In genomic region chr12:42846782-42847181, GRCh38 we compare ENCODE assay signal across 28 cellular contexts.
DNase-seq lines count a peak whose midpoint lies in the region; ATAC-seq and TF ChIP-seq lines count a peak whose summit lies in the region.
"Had no signal": no experiment of that assay in that cellular context is flagged by ENCODE, and none has a peak within 500 bp of the region (broad histone marks: within the 10 kb centered on the region; RNA-seq: fewer than 3 reads in every experiment).

No MANE protein-coding gene starts in this region.

- TF ChIP-seq CTCF in WTC11 (IDR thresholded peaks at IDR 0.05) = no peak
- no peak for TF ChIP-seq CTCF in fibroblast of pulmonary artery (IDR thresholded peaks at IDR 0.05; ENCODE audit: low read length, missing control alignments)
- no peak for TF ChIP-seq CTCF in omental fat pad (IDR thresholded peaks at IDR 0.05)

- no peak overlapping the region for H3K27ac Mint-ChIP-seq in WTC11
- H3K27ac Mint-ChIP-seq in activated CD4-positive, alpha-beta T cell treated with anti-CD3 and anti-CD28 coated beads for 36 hours = no peak overlapping the region
- H3K27ac Mint-ChIP-seq in activated T-helper 2 cell treated with anti-CD3 and anti-CD28 coated beads, Interferon-gamma antibody, Interleukin-2, Interleukin-4, amounts not matched to agents 10 μg/mL and 5 μg/mL and 100 μg/mL, durations not matched to agents 14 hours and 24 hours and 36 hours = no peak overlapping the region
- H3K27ac Mint-ChIP-seq: activated naive CD4-positive, alpha-beta T cell treated with anti-CD3 and anti-CD28 coated beads, Interleukin-2, amount 10 ng/mL, durations not matched to agents 7 days and 5 days; immature natural killer cell; natural killer cell treated with Interleukin-12 subunit alpha and Interleukin-12 subunit beta and Interleukin-15 and Interleukin-18, amount 100 ng/mL, for 72 hours; T-cell had no signal

- H3K36me3 Mint-ChIP-seq in WTC11 = no peaks in the 10 kb centered on the region
- no peaks in the 10 kb centered on the region for H3K36me3 Mint-ChIP-seq in activated CD4-positive, alpha-beta T cell treated with anti-CD3 and anti-CD28 coated beads for 36 hours (ENCODE audit: low read depth)
- no peaks in the 10 kb centered on the region for H3K36me3 Mint-ChIP-seq in activated T-helper 2 cell treated with anti-CD3 and anti-CD28 coated beads, Interferon-gamma antibody, Interleukin-2, Interleukin-4, amounts not matched to agents 10 μg/mL and 5 μg/mL and 100 μg/mL, durations not matched to agents 14 hours and 24 hours and 36 hours (ENCODE audit: low read depth)
- H3K36me3 Mint-ChIP-seq: activated naive CD4-positive, alpha-beta T cell treated with anti-CD3 and anti-CD28 coated beads, Interleukin-2, amount 10 ng/mL, durations not matched to agents 7 days and 5 days; immature natural killer cell; natural killer cell treated with Interleukin-12 subunit alpha and Interleukin-12 subunit beta and Interleukin-15 and Interleukin-18, amount 100 ng/mL, for 72 hours; T-cell had no signal

- ATAC-seq in WTC11 (peak; percentile 38; the same call in 1 of the 2 replicates), omental fat pad (ENCODE audit: low FRiP score) (peak; percentile 28)
- ATAC-seq in activated CD4-positive, alpha-beta T cell treated with anti-CD3 and anti-CD28 coated beads for 36 hours = no peak
- ATAC-seq: activated T-cell treated with anti-CD3 and anti-CD28 coated beads, Interleukin-2, amount 50 U/mL, for 4 hours; foreskin keratinocyte; K562; natural killer cell treated with Interleukin-12 subunit alpha and Interleukin-12 subunit beta and Interleukin-15 and Interleukin-18, amount 100 ng/mL, for 72 hours; pancreas; stimulated activated naive CD8-positive, alpha-beta T cell treated with anti-CD3 and anti-CD28 coated beads, Interleukin-15, Interleukin-2, amounts not matched to agents 100 U/mL and 50 U/mL, for 24 hours; T-cell had no signal

- POLR2A ChIA-PET in WTC11 (lab: Charles Lee) = no interaction called here
- POLR2A ChIA-PET in activated CD4-positive, alpha-beta T cell treated with anti-CD3 and anti-CD28 coated beads for 36 hours (lab: Charles Lee) = no interaction called here

- no peak overlapping the region for H3K4me3 Mint-ChIP-seq in WTC11
- H3K4me3 Mint-ChIP-seq in activated CD4-positive, alpha-beta T cell treated with anti-CD3 and anti-CD28 coated beads for 36 hours = no peak overlapping the region
- no peak overlapping the region for H3K4me3 Mint-ChIP-seq in activated T-helper 2 cell treated with anti-CD3 and anti-CD28 coated beads, Interferon-gamma antibody, Interleukin-2, Interleukin-4, amounts not matched to agents 10 μg/mL and 5 μg/mL and 100 μg/mL, durations not matched to agents 14 hours and 24 hours and 36 hours (ENCODE audit: low read depth)
- H3K4me3 Mint-ChIP-seq: activated naive CD4-positive, alpha-beta T cell treated with anti-CD3 and anti-CD28 coated beads, Interleukin-2, amount 10 ng/mL, durations not matched to agents 7 days and 5 days; activated T-cell treated with anti-CD3 and anti-CD28 coated beads, Interleukin-2, amount 50 U/mL, for 4 hours; immature natural killer cell; natural killer cell treated with Interleukin-12 subunit alpha and Interleukin-12 subunit beta and Interleukin-15 and Interleukin-18, amount 100 ng/mL, for 72 hours; T-cell had no signal

- H3K4me3 ChIP-seq in fibroblast of pulmonary artery (replicated peaks; ENCODE audit: low read depth, low read length) = no peak overlapping the region
- H3K4me3 ChIP-seq: K562, left ventricle myocardium inferior, pancreas, SJCRH30, thoracic aorta had no signal

- DNase-seq in ELF-1 (ENCODE audit: low read depth, low spot score) (peak; percentile 15), WTC11 (ENCODE audit: low spot score) (no peak), fibroblast of pulmonary artery (ENCODE audit: low read depth) (peak; percentile 18), omental fat pad (ENCODE audit: low spot score) (no peak), SK-N-DZ (ENCODE audit: low spot score) (no peak), GM03348 (ENCODE audit: low spot score) (no peak)
- no peak for DNase-seq in activated CD4-positive, alpha-beta T cell treated with anti-CD3 and anti-CD28 coated beads for 36 hours
- no peak for DNase-seq in activated T-helper 2 cell treated with anti-CD3 and anti-CD28 coated beads, Interferon-gamma antibody, Interleukin-2, Interleukin-4, amounts not matched to agents 10 μg/mL and 5 μg/mL and 100 μg/mL, durations not matched to agents 14 hours and 24 hours and 36 hours (ENCODE audit: low spot score)
- DNase-seq: ACHN; activated CD4-positive, alpha-beta T cell treated with anti-CD3 and anti-CD28 coated beads for 1 hour; activated CD8-positive, alpha-beta memory T cell treated with anti-CD3 and anti-CD28 coated beads for 24 hours; activated naive CD4-positive, alpha-beta T cell treated with anti-CD3 and anti-CD28 coated beads, Interleukin-2, amount 10 ng/mL, durations not matched to agents 7 days and 5 days; activated T-cell treated with anti-CD3 and anti-CD28 coated beads, Interleukin-2, amount 50 U/mL, for 4 hours; caudate nucleus; dermis blood vessel endothelial cell; immature natural killer cell; left ventricle myocardium inferior; NCI-H187 treated with DMSO at 0.1 percent for 48 hours; NCI-H69; pancreas; SJCRH30; stimulated activated CD4-positive, alpha-beta T cell treated with anti-CD3 and anti-CD28 coated beads, Interleukin-4, amount 100 ng/mL, for 4 hours; stimulated activated naive CD8-positive, alpha-beta T cell treated with anti-CD3 and anti-CD28 coated beads, Interleukin-15, Interleukin-2, amounts not matched to agents 100 U/mL and 50 U/mL, for 24 hours; T-cell had no signal

- H3K27me3 Mint-ChIP-seq in WTC11 (ENCODE audit: low read depth) = no peaks in the 10 kb centered on the region
- H3K27me3 Mint-ChIP-seq in activated CD4-positive, alpha-beta T cell treated with anti-CD3 and anti-CD28 coated beads for 36 hours = no peaks in the 10 kb centered on the region
- no peaks in the 10 kb centered on the region for H3K27me3 Mint-ChIP-seq in activated T-helper 2 cell treated with anti-CD3 and anti-CD28 coated beads, Interferon-gamma antibody, Interleukin-2, Interleukin-4, amounts not matched to agents 10 μg/mL and 5 μg/mL and 100 μg/mL, durations not matched to agents 14 hours and 24 hours and 36 hours (ENCODE audit: low read depth)
- H3K27me3 Mint-ChIP-seq: activated naive CD4-positive, alpha-beta T cell treated with anti-CD3 and anti-CD28 coated beads, Interleukin-2, amount 10 ng/mL, durations not matched to agents 7 days and 5 days; natural killer cell treated with Interleukin-12 subunit alpha and Interleukin-12 subunit beta and Interleukin-15 and Interleukin-18, amount 100 ng/mL, for 72 hours; T-cell had no signal

- H3K4me1 Mint-ChIP-seq in WTC11 = no peaks in the 10 kb centered on the region
- no peaks in the 10 kb centered on the region for H3K4me1 Mint-ChIP-seq in activated CD4-positive, alpha-beta T cell treated with anti-CD3 and anti-CD28 coated beads for 36 hours
- H3K4me1 Mint-ChIP-seq in activated T-helper 2 cell treated with anti-CD3 and anti-CD28 coated beads, Interferon-gamma antibody, Interleukin-2, Interleukin-4, amounts not matched to agents 10 μg/mL and 5 μg/mL and 100 μg/mL, durations not matched to agents 14 hours and 24 hours and 36 hours (ENCODE audit: low read depth) = no peaks in the 10 kb centered on the region
- H3K4me1 Mint-ChIP-seq: activated naive CD4-positive, alpha-beta T cell treated with anti-CD3 and anti-CD28 coated beads, Interleukin-2, amount 10 ng/mL, durations not matched to agents 7 days and 5 days; immature natural killer cell; T-cell had no signal

- intact Hi-C loops in activated CD4-positive, alpha-beta T cell treated with anti-CD3 and anti-CD28 coated beads for 36 hours (cut with DNase I, micrococcal nuclease) = no loop called here
- intact Hi-C loops in activated T-helper 2 cell treated with anti-CD3 and anti-CD28 coated beads, Interferon-gamma antibody, Interleukin-2, Interleukin-4, amounts not matched to agents 10 μg/mL and 5 μg/mL and 100 μg/mL, durations not matched to agents 14 hours and 24 hours and 36 hours (cut with micrococcal nuclease) = no loop called here

- no peaks in the 10 kb centered on the region for H3K9me3 Mint-ChIP-seq in WTC11
- H3K9me3 Mint-ChIP-seq in activated CD4-positive, alpha-beta T cell treated with anti-CD3 and anti-CD28 coated beads for 36 hours (ENCODE audit: low read depth) = no peaks in the 10 kb centered on the region
- H3K9me3 Mint-ChIP-seq in activated T-helper 2 cell treated with anti-CD3 and anti-CD28 coated beads, Interferon-gamma antibody, Interleukin-2, Interleukin-4, amounts not matched to agents 10 μg/mL and 5 μg/mL and 100 μg/mL, durations not matched to agents 14 hours and 24 hours and 36 hours = no peaks in the 10 kb centered on the region
- H3K9me3 Mint-ChIP-seq: activated naive CD4-positive, alpha-beta T cell treated with anti-CD3 and anti-CD28 coated beads, Interleukin-2, amount 10 ng/mL, durations not matched to agents 7 days and 5 days had no signal

- CTCF ChIA-PET in WTC11 (lab: Charles Lee) = no interaction called here
- CTCF ChIA-PET in activated CD4-positive, alpha-beta T cell treated with anti-CD3 and anti-CD28 coated beads for 36 hours (lab: Charles Lee) = no interaction called here

TF ChIP-seq in WTC11, 78 proteins besides CTCF, POLR2A, EP300 and RAD21 (continues in another document):
- TF ChIP-seq CDX4 (CRISPR knock-in tag; IDR thresholded peaks at IDR 0.05; ENCODE audit: borderline replicate concordance) = no peak
- TF ChIP-seq NR1H2 (CRISPR knock-in tag; IDR thresholded peaks at IDR 0.05) = no peak

Comparison
In these comparisons a context has a peak if more than half of its experiments do, and no peak if none do; other contexts are left out.
1. DNase-seq: peak in ELF-1 (single experiment) and fibroblast of pulmonary artery (single experiment); none in WTC11 (single experiment), omental fat pad (single experiment), activated CD4-positive, alpha-beta T cell treated with anti-CD3 and anti-CD28 coated beads for 36 hours (single experiment), SK-N-DZ (single experiment), GM03348 (single experiment) and activated T-helper 2 cell treated with anti-CD3 and anti-CD28 coated beads, Interferon-gamma antibody, Interleukin-2, Interleukin-4, amounts not matched to agents 10 μg/mL and 5 μg/mL and 100 μg/mL, durations not matched to agents 14 hours and 24 hours and 36 hours (single experiment).